7 cellular contexts compared by ENCODE assay signal in the genomic region with DNA sequence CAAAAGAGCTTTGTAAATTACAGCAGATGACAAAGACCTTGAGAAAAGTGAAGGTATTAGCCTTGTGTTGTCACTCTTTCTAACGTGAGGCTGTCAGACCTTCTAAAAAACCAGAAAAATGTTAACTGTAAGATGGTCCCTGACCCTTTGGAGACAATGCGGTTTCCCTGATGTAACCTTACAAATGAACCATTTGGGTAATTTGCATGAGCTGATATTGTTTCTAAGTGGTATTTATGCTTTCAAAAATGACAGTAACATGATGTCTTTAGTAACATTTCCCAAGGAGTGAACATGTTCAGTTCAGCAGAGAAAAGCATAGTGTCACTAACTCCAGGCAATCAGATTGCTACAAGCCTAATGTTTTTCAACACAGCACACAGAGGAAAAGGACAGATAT.
"Had no signal": no experiment of that assay in that cellular context is flagged by ENCODE, and none has a peak within 500 bp of the region (broad histone marks: within the 10 kb centered on the region; RNA-seq: fewer than 3 reads in every experiment).

No MANE protein-coding gene starts in this region.

- ATAC-seq: HepG2 had no signal

- H3K27me3 Mint-ChIP-seq: IgD-negative memory B cell had no signal

- H3K4me1 Mint-ChIP-seq: IgD-negative memory B cell had no signal

- H3K4me3 ChIP-seq: GM23248 had no signal

- H3K9ac ChIP-seq: GM23248 had no signal

- H2AFZ ChIP-seq: GM23248 had no signal

- DNase-seq: GM23248, H9, HCEC 1CT, KG1 had no signal

- H3K27ac Mint-ChIP-seq: H9, IgD-negative memory B cell had no signal

- H3K4me3 Mint-ChIP-seq: H9, IgD-negative memory B cell had no signal

- H3K27ac ChIP-seq: GM23248, HL-60 had no signal
